ENCODE assay signal across 26 cellular contexts in the genomic region with DNA sequence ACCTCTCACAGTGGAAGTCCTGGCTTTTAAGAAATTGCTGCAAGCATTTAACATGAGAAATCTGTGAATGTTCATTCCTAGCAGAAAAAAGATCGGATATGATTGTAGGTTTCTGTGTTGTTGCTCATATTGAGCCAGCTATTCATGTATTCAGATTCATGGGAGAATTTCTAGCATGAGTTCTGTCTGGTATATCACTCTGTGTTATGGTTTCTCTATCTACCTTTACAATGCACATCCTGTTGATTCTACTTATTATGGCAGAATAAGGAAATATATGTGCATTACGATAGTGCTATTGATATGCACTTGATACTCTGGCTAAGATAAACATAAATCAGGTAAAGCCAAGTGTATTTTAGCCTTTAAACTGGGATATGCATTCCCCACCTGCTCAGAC.
DNase-seq lines count a peak whose midpoint lies in the region; ATAC-seq, FAIRE-seq and TF ChIP-seq lines count a peak whose summit lies in the region.
"Had no signal": no experiment of that assay in that cellular context is flagged by ENCODE, and none has a peak within 500 bp of the region (broad histone marks: within the 10 kb centered on the region; RNA-seq: fewer than 3 reads in every experiment).

No MANE protein-coding gene starts in this region.

- TF ChIP-seq CTCF in GM12878 (IDR thresholded peaks at IDR 0.05 in 2 of 3, conservative IDR thresholded peaks at IDR 0.05 in 1 of 3; ENCODE audit: control insufficient read depth in 2 of 3, extremely low read depth in 1 of 3, insufficient read depth in 1 of 3, low read depth in 3 of 3, low read length in 3 of 3) (no peak), tibial nerve (IDR thresholded peaks at IDR 0.05) (no peak)

- H4K20me1 ChIP-seq in Karpas-422 (ENCODE audit: insufficient read depth, low read depth, low read length) (no peaks in the 10 kb centered on the region), GM12878 (ENCODE audit: control insufficient read depth, insufficient read depth) (no peaks in the 10 kb centered on the region)

- peak overlapping the region; percentile 60 for H2AFZ ChIP-seq in Karpas-422 (ENCODE audit: low read length)
- H2AFZ ChIP-seq in GM12878 (ENCODE audit: control insufficient read depth, low read depth, low read length) = no peak overlapping the region

- peak overlapping the region; percentile 69 for H3K4me3 Mint-ChIP-seq in activated T-cell treated with anti-CD3 and anti-CD28 coated beads, Interleukin-2, amount 50 U/mL, for 4 hours
- peak overlapping the region in 1 of 2 donors; percentile 85 for H3K4me3 Mint-ChIP-seq in activated T-cell treated with anti-CD3 and anti-CD28 coated beads, Interleukin-2, amount 50 U/mL, for 72 hours
- H3K4me3 Mint-ChIP-seq: nephron had no signal

- no peak for DNase-seq in activated T-cell treated with anti-CD3 and anti-CD28 coated beads, Interleukin-2, amount 50 U/mL, for 4 hours
- no peak for DNase-seq in activated T-cell treated with anti-CD3 and anti-CD28 coated beads, Interleukin-2, amount 50 U/mL, for 72 hours
- DNase-seq in Karpas-422 = no peak
- no peak for DNase-seq in GM12878 (ENCODE audit: low read depth, low spot score)
- DNase-seq in tibial nerve (ENCODE audit: low spot score in 2 of 2) = no peak
- DNase-seq in stimulated activated CD4-positive, alpha-beta T cell treated with anti-CD3 and anti-CD28 coated beads, Interleukin-4, amount 100 ng/mL, for 1 hour = no peak
- DNase-seq in NCI-H2196 treated with DMSO at 0.1 percent for 48 hours (lab: John Stamatoyannopoulos, UW; ENCODE audit: unreplicated experiment) = no peak
- DNase-seq in activated CD8-positive, alpha-beta memory T cell treated with anti-CD3 and anti-CD28 coated beads, Interleukin-2, amount 50 U/mL, for 4 hours = no peak
- DNase-seq: activated CD4-positive, alpha-beta T cell treated with anti-CD3 and anti-CD28 coated beads, Interleukin-2, amount 50 U/mL, for 4 hours; amniotic stem cell; caudate nucleus; CD4-positive, alpha-beta T cell; effector CD4-positive, alpha-beta T cell; KBM-7; NCI-H1105 treated with DMSO at 0.1 percent for 48 hours; NCI-H2171 treated with DMSO at 0.1 percent for 48 hours; NCI-H774; spleen; SW 1271; trophoblast cell had no signal

- no peak for TF ChIP-seq POLR2A in GM12878 (IDR thresholded peaks at IDR 0.05; ENCODE audit: low read depth, low read length)
- no peak for TF ChIP-seq POLR2A in tibial nerve (IDR thresholded peaks at IDR 0.05)

- no peaks in the 10 kb centered on the region for H3K9me3 Mint-ChIP-seq in activated T-cell treated with anti-CD3 and anti-CD28 coated beads, Interleukin-2, amount 50 U/mL, for 4 hours
- no peaks in the 10 kb centered on the region for H3K9me3 Mint-ChIP-seq in activated T-cell treated with anti-CD3 and anti-CD28 coated beads, Interleukin-2, amount 50 U/mL, for 72 hours
- H3K9me3 Mint-ChIP-seq: activated T-helper 2 cell treated with anti-CD3 and anti-CD28 coated beads, Interferon-gamma antibody, Interleukin-2, Interleukin-4, amounts not matched to agents 10 μg/mL and 5 μg/mL and 100 μg/mL, durations not matched to agents 14 hours and 24 hours and 36 hours; CD4-positive, alpha-beta T cell; nephron had no signal

- H3K27ac Mint-ChIP-seq in activated T-cell treated with anti-CD3 and anti-CD28 coated beads, Interleukin-2, amount 50 U/mL, for 72 hours = no peak overlapping the region
- H3K27ac Mint-ChIP-seq: activated T-helper 2 cell treated with anti-CD3 and anti-CD28 coated beads, Interferon-gamma antibody, Interleukin-2, Interleukin-4, amounts not matched to agents 10 μg/mL and 5 μg/mL and 100 μg/mL, durations not matched to agents 14 hours and 24 hours and 36 hours; CD4-positive, alpha-beta T cell had no signal

- H3K4me3 ChIP-seq in Karpas-422 (ENCODE audit: low read length) = peak overlapping the region; percentile 21
- no peak overlapping the region; the same call in 1 of the 2 replicates for H3K4me3 ChIP-seq in GM12878
- H3K4me3 ChIP-seq in tibial nerve = peak overlapping the region in 2 of 4 donors; percentile 17 to 45
- H3K4me3 ChIP-seq: A549, lung had no signal

- no peaks in the 10 kb centered on the region for H3K36me3 Mint-ChIP-seq in activated T-cell treated with anti-CD3 and anti-CD28 coated beads, Interleukin-2, amount 50 U/mL, for 4 hours (ENCODE audit: insufficient read depth)
- H3K36me3 Mint-ChIP-seq in activated T-cell treated with anti-CD3 and anti-CD28 coated beads, Interleukin-2, amount 50 U/mL, for 72 hours (ENCODE audit: insufficient read depth in 2 of 2) = no peaks in the 10 kb centered on the region

- H3K4me1 ChIP-seq in Karpas-422 (ENCODE audit: low read length) (peaks cover 28% of the 10 kb centered on the region), GM12878 (ENCODE audit: control insufficient read depth, insufficient read depth, low read length) (peaks cover 9% of the 10 kb centered on the region; the same call in 1 of the 2 replicates), tibial nerve (peaks cover 0 to 55% (median 10%) of the 10 kb centered on the region in 4 donors)
- H3K4me1 ChIP-seq: A549 had no signal

- H3K9me3 ChIP-seq in Karpas-422 (ENCODE audit: low read length) (no peaks in the 10 kb centered on the region), GM12878 (replicated peaks; ENCODE audit: control insufficient read depth, insufficient read depth, low read length) (no peaks in the 10 kb centered on the region), tibial nerve (no peaks in the 10 kb centered on the region)
- H3K9me3 ChIP-seq: A549, spleen had no signal

- H3K27me3 ChIP-seq in Karpas-422 (ENCODE audit: low read length) (no peaks in the 10 kb centered on the region), GM12878 (replicated peaks in 1 of 2; ENCODE audit: control insufficient read depth in 2 of 2, insufficient read depth in 2 of 2, low read length in 1 of 2) (no peaks in the 10 kb centered on the region), tibial nerve (no peaks in the 10 kb centered on the region)
- H3K27me3 ChIP-seq: spleen had no signal

- CTCF ChIA-PET in GM12878 (lab: Yijun Ruan, JAX) = interaction anchor here (1.0 kb wide), 1 partner anchor 15 kb away, joined by 4 read pairs; no protein-coding TSS in a partner anchor

- BruUV-seq in GM12878 (replicated peaks; lab: Mats Ljungman, UMichigan) = no TSS peak

- H3K79me2 ChIP-seq in Karpas-422 (ENCODE audit: low read length) (no peaks in the 10 kb centered on the region), GM12878 (ENCODE audit: control insufficient read depth, insufficient read depth, low read length) (no peaks in the 10 kb centered on the region)

- H3K4me2 ChIP-seq in Karpas-422 (ENCODE audit: low read depth, low read length, poor library complexity, severe bottlenecking) (peak overlapping the region; percentile 59), GM12878 (ENCODE audit: control insufficient read depth, insufficient read depth) (peak overlapping the region; percentile 31; the same call in 1 of the 2 replicates)
- H3K4me2 ChIP-seq: A549 had no signal

- in situ Hi-C loops in GM12878 (cut with MboI) = no loop called here

- ATAC-seq in activated T-cell treated with anti-CD3 and anti-CD28 coated beads, Interleukin-2, amount 50 U/mL, for 4 hours = no peak
- ATAC-seq in activated T-cell treated with anti-CD3 and anti-CD28 coated beads, Interleukin-2, amount 50 U/mL, for 72 hours (replicated peaks in 1 of 2) = no peak
- no peak for ATAC-seq in GM12878
- ATAC-seq: A549 had no signal

- no peak for FAIRE-seq in GM12878 (lab: Jason Lieb, UNC)
- FAIRE-seq: A549 had no signal

- WGBS in GM12878 (ENCODE audit: insufficient coverage, insufficient replicate concordance, low lambda C conversion rate, missing lambda C conversion rate) = 34% methylated on average over 2 of the region's 2 CpGs
- 43 to 44% methylated on average over 2 of the region's 2 CpGs for WGBS in tibial nerve, 2 donors

- POLR2A ChIA-PET in GM12878 (lab: Charles Lee) = no interaction called here

- peak overlapping the region; percentile 33 for H3K27ac ChIP-seq in Karpas-422 (ENCODE audit: low read length)
- no peak overlapping the region for H3K27ac ChIP-seq in GM12878 (ENCODE audit: control insufficient read depth, insufficient read depth)
- peak overlapping the region; percentile 37 to 75 (median 60) for H3K27ac ChIP-seq in tibial nerve
- H3K27ac ChIP-seq: A549, HL-60, RWPE1 had no signal

- no peaks in the 10 kb centered on the region for H3K27me3 Mint-ChIP-seq in activated T-cell treated with anti-CD3 and anti-CD28 coated beads, Interleukin-2, amount 50 U/mL, for 4 hours (ENCODE audit: low read depth)
- peaks cover 57% of the 10 kb centered on the region for H3K27me3 Mint-ChIP-seq in activated T-cell treated with anti-CD3 and anti-CD28 coated beads, Interleukin-2, amount 50 U/mL, for 72 hours (ENCODE audit: low read depth)
- H3K27me3 Mint-ChIP-seq: CD4-positive, alpha-beta T cell had no signal

- H3K4me1 Mint-ChIP-seq in activated T-cell treated with anti-CD3 and anti-CD28 coated beads, Interleukin-2, amount 50 U/mL, for 4 hours (ENCODE audit: low read depth) = peaks cover 24% of the 10 kb centered on the region
- H3K4me1 Mint-ChIP-seq in activated T-cell treated with anti-CD3 and anti-CD28 coated beads, Interleukin-2, amount 50 U/mL, for 72 hours (ENCODE audit: low read depth) = peaks cover 19% of the 10 kb centered on the region

- SMC1A ChIA-PET in GM12878 (lab: Charles Lee; ENCODE audit: uncharacterized antibody, unreplicated experiment) = no interaction called here

- H3K9ac ChIP-seq in Karpas-422 (ENCODE audit: low read length) = peak overlapping the region; percentile 43
- H3K9ac ChIP-seq in GM12878 (ENCODE audit: control insufficient read depth, insufficient read depth, low read length) = no peak overlapping the region

- H3K36me3 ChIP-seq in Karpas-422 (ENCODE audit: insufficient read depth, low read length) (no peaks in the 10 kb centered on the region), GM12878 (ENCODE audit: control insufficient read depth in 2 of 2, insufficient read depth in 2 of 2, low read length in 1 of 2) (no peaks in the 10 kb centered on the region), tibial nerve (no peaks in the 10 kb centered on the region)
- H3K36me3 ChIP-seq: spleen had no signal

- RAD21 ChIA-PET in GM12878 (lab: Charles Lee; ENCODE audit: unreplicated experiment) = interaction anchor here (0.9 kb wide), 1 partner anchor 647 kb away, joined by 3 read pairs; no protein-coding TSS in a partner anchor

- intact Hi-C loops in GM12878 (cut with micrococcal nuclease; ENCODE audit: unreplicated experiment) = no loop called here

- TF ChIP-seq EP300 in GM12878 (IDR thresholded peaks at IDR 0.05; ENCODE audit: borderline replicate concordance in 1 of 2, control insufficient read depth in 1 of 2, low read depth in 2 of 2, low read length in 2 of 2) = no peak
- TF ChIP-seq EP300 in tibial nerve (IDR thresholded peaks at IDR 0.05) = no peak

- no peaks in the 10 kb centered on the region for H3K9me2 ChIP-seq in Karpas-422 (replicated peaks; ENCODE audit: insufficient read depth, low read length)

- no peak for TF ChIP-seq RAD21 in GM12878 (IDR thresholded peaks at IDR 0.05; ENCODE audit: insufficient read depth, low read depth, low read length)

TF ChIP-seq in GM12878, 131 proteins besides CTCF, POLR2A, EP300 and RAD21 (continues in another document):
- TF ChIP-seq TARDBP (IDR thresholded peaks at IDR 0.05; ENCODE audit: borderline replicate concordance) = no peak
